In genomic region chr11:92886243-92886905, GRCh38 we compare ENCODE assay signal across 8 cellular contexts.
DNase-seq lines count a peak whose midpoint lies in the region; ATAC-seq, FAIRE-seq and TF ChIP-seq lines count a peak whose summit lies in the region.

No MANE protein-coding gene starts in this region.

- intact Hi-C loops in breast epithelium (cut with DNase I; ENCODE audit: low total_unique reads) = no loop called here

- H3K4me3 ChIP-seq in HL-60 (replicated peaks; ENCODE audit: insufficient read depth, low read length) (no peak overlapping the region), breast epithelium (no peak overlapping the region)

- peaks cover 2 to 14% of the 10 kb centered on the region in 2 donors for H3K9me3 Mint-ChIP-seq in effector memory CD8-positive, alpha-beta T cell

- FAIRE-seq in urothelium cell line (lab: Jason Lieb, UNC) = peak; percentile 92

- H3K27ac ChIP-seq in HL-60 (replicated peaks) (no peak overlapping the region), breast epithelium (no peak overlapping the region)

- H3K4me1 Mint-ChIP-seq in effector memory CD8-positive, alpha-beta T cell (ENCODE audit: low read depth in 2 of 2) = no peaks in the 10 kb centered on the region

- DNase-seq in DMS79 (lab: John Stamatoyannopoulos, UW) (peak; percentile 59), HL-60 (ENCODE audit: low read depth in 1 of 2, low spot score in 1 of 2) (peak in 1 of 2 experiments; percentile 31), NCI-H748 (lab: John Stamatoyannopoulos, UW; ENCODE audit: unreplicated experiment) (peak; percentile 73), breast epithelium (ENCODE audit: low spot score in 2 of 2) (peak in 1 of 2 donors; percentile 21), kidney tubule cell (ENCODE audit: low spot score) (peak; percentile 70), urothelium cell line (ENCODE audit: low spot score) (peak; percentile 77)
- DNase-seq in effector memory CD8-positive, alpha-beta T cell = no peak

- TF ChIP-seq CTCF in HL-60 (IDR thresholded peaks at IDR 0.05; ENCODE audit: insufficient read depth, low read length) = peak; percentile 38
- TF ChIP-seq CTCF in breast epithelium (IDR thresholded peaks at IDR 0.05) = peak in 2 of 3 donors; percentile 46 to 51

- no peaks in the 10 kb centered on the region for H3K27me3 Mint-ChIP-seq in effector memory CD8-positive, alpha-beta T cell

- H3K27me3 ChIP-seq in HL-60 (ENCODE audit: insufficient read depth, poor library complexity, severe bottlenecking) = no peaks in the 10 kb centered on the region
- H3K27me3 ChIP-seq in breast epithelium = no peaks in the 10 kb centered on the region

- no peaks in the 10 kb centered on the region for H3K36me3 ChIP-seq in breast epithelium

- TF ChIP-seq POLR2A in breast epithelium (IDR thresholded peaks at IDR 0.05) = no peak

- no peak overlapping the region for H3K27ac Mint-ChIP-seq in effector memory CD8-positive, alpha-beta T cell

- H3K4me1 ChIP-seq in breast epithelium = no peaks in the 10 kb centered on the region

- H3K9me3 ChIP-seq in breast epithelium = no peaks in the 10 kb centered on the region

- ATAC-seq in GM19351 (IDR thresholded peaks at IDR 0.05; ENCODE audit: unreplicated experiment) = peak; percentile 87
- no peak for ATAC-seq in effector memory CD8-positive, alpha-beta T cell (replicated peaks)

- H3K36me3 Mint-ChIP-seq in effector memory CD8-positive, alpha-beta T cell (ENCODE audit: insufficient read depth) = no peaks in the 10 kb centered on the region

- no peak overlapping the region for H3K4me3 Mint-ChIP-seq in effector memory CD8-positive, alpha-beta T cell

Comparison
In these comparisons a context has a peak if more than half of its experiments do, and no peak if none do; other contexts are left out.
1. DNase-seq: peak in DMS79 (single experiment), NCI-H748 (single experiment), kidney tubule cell (single experiment) and urothelium cell line (single experiment); none in effector memory CD8-positive, alpha-beta T cell (0 of 3).